Comparison of ENCODE assay signal across 17 cellular contexts in genomic region chr6:131159578-131159977, GRCh38. TPM values are rescaled to one million over a fixed set of nuclear protein-coding genes. Genes with fewer than 3 reads are reported as not detected.
DNase-seq lines count a peak whose midpoint lies in the region; ATAC-seq and TF ChIP-seq lines count a peak whose summit lies in the region.
"Had no signal": no experiment of that assay in that cellular context is flagged by ENCODE, and none has a peak within 500 bp of the region (broad histone marks: within the 10 kb centered on the region; RNA-seq: fewer than 3 reads in every experiment).

No MANE protein-coding gene starts in this region.

- H3K4me1 ChIP-seq in Panc1 (ENCODE audit: control insufficient read depth, insufficient read depth, low read length) = peaks cover 3% of the 10 kb centered on the region; the same call in 1 of the 2 replicates
- H3K4me1 ChIP-seq in HAP-1 = no peaks in the 10 kb centered on the region
- H3K4me1 ChIP-seq: parathyroid adenoma, uterus had no signal

- in situ Hi-C loops in Panc1 (cut with HindIII; ENCODE audit: low pct_unique_long_range_greater_than_20kb, low sequenced_read_pairs) = no loop called here
- in situ Hi-C loops in HAP-1 (cut with MboI; ENCODE audit: low sequenced_read_pairs) = no loop called here

- POLR2A ChIA-PET in Panc1 (lab: Charles Lee) = no interaction called here

- H3K36me3 ChIP-seq in Panc1 (ENCODE audit: control insufficient read depth, insufficient read depth, low read length) = no peaks in the 10 kb centered on the region
- no peaks in the 10 kb centered on the region for H3K36me3 ChIP-seq in HAP-1 (replicated peaks)
- H3K36me3 ChIP-seq: uterus had no signal

- intact Hi-C loops in Panc1 (cut with micrococcal nuclease; ENCODE audit: unreplicated experiment) = no loop called here
- intact Hi-C loops in left cardiac atrium (cut with DNase I) = no loop called here

- no peaks in the 10 kb centered on the region for H3K27me3 ChIP-seq in Panc1 (ENCODE audit: control insufficient read depth, insufficient read depth, low read length)
- H3K27me3 ChIP-seq in HAP-1 (ENCODE audit: low read depth) = no peaks in the 10 kb centered on the region
- H3K27me3 ChIP-seq: stomach, uterus had no signal

- H3K9me3 ChIP-seq in Panc1 (ENCODE audit: control insufficient read depth, insufficient read depth, low read depth, low read length) = no peaks in the 10 kb centered on the region
- H3K9me3 ChIP-seq in HAP-1 = no peaks in the 10 kb centered on the region
- H3K9me3 ChIP-seq: stomach, uterus had no signal

- DNase-seq in EL (peak; percentile 87), Panc1 (ENCODE audit: low read depth, low spot score) (no peak), cardiac fibroblast (ENCODE audit: low read depth in 2 of 2) (peak; percentile 25 to 53), kidney tubule cell (ENCODE audit: low spot score) (peak; percentile 32), HK-2 (ENCODE audit: unreplicated experiment) (no peak), left cardiac atrium (no peak), HAP-1 (ENCODE audit: low spot score in 2 of 2) (no peak)
- DNase-seq: activated CD8-positive, alpha-beta T cell treated with anti-CD3 and anti-CD28 coated beads, Interleukin-2, amount 10 ng/mL, durations not matched to agents 7 days and 5 days; DMS79 treated with DMSO at 0.1 percent for 48 hours; effector memory CD8-positive, alpha-beta T cell; H9; kidney; NCI-H1105 treated with DMSO at 0.1 percent for 48 hours; stomach; uterus had no signal

- BruUV-seq in Panc1 (replicated peaks; lab: Mats Ljungman, UMichigan) = no TSS peak

- TF ChIP-seq CTCF in Panc1 (IDR thresholded peaks at IDR 0.05) (no peak), cardiac fibroblast (IDR thresholded peaks at IDR 0.05; ENCODE audit: low read depth, low read length) (no peak)

- ATAC-seq in Panc1 = peak; percentile 56; the same call in 1 of the 2 replicates
- no peak for ATAC-seq in GM19023 (IDR thresholded peaks at IDR 0.05; ENCODE audit: unreplicated experiment)
- ATAC-seq in left cardiac atrium = no peak
- ATAC-seq: activated CD8-positive, alpha-beta T cell treated with anti-CD3 and anti-CD28 coated beads, Interleukin-2, amount 10 ng/mL, durations not matched to agents 7 days and 5 days; effector memory CD8-positive, alpha-beta T cell had no signal

- H3K4me3 ChIP-seq in Panc1 (ENCODE audit: low read depth in 2 of 2, low read length in 2 of 2) (no peak overlapping the region), cardiac fibroblast (replicated peaks in 1 of 2; ENCODE audit: low read depth in 2 of 2, low read length in 2 of 2) (no peak overlapping the region), HAP-1 (no peak overlapping the region)
- H3K4me3 ChIP-seq: stomach, uterus had no signal

- CTCF ChIA-PET in Panc1 (lab: Charles Lee) = no interaction called here

- H3K27ac ChIP-seq in Panc1 (ENCODE audit: low read length) = no peak overlapping the region
- H3K27ac ChIP-seq: parathyroid adenoma, stomach, uterus had no signal

RNA-seq across cellular contexts. Expression of gene AKAP7, which starts 24.3 kb away (rescaled TPM):
- total RNA-seq in Panc1 (2021; ENCODE audit: unreplicated experiment) = 3.2 TPM
- 2.7 TPM for polyA plus RNA-seq in Panc1 (2012; ENCODE audit: insufficient read length)
- total RNA-seq in left cardiac atrium = 10 to 100 TPM; 10.1 to 13.2 TPM

Comparison
In these comparisons a context has a peak if more than half of its experiments do, and no peak if none do; other contexts are left out.
1. DNase-seq: peak in EL (single experiment), cardiac fibroblast (2 of 2) and kidney tubule cell (single experiment); none in Panc1 (single experiment), HK-2 (single experiment), left cardiac atrium (single experiment) and HAP-1 (0 of 2).